ENCODE assay signal across 1 cellular context in the genomic region with DNA sequence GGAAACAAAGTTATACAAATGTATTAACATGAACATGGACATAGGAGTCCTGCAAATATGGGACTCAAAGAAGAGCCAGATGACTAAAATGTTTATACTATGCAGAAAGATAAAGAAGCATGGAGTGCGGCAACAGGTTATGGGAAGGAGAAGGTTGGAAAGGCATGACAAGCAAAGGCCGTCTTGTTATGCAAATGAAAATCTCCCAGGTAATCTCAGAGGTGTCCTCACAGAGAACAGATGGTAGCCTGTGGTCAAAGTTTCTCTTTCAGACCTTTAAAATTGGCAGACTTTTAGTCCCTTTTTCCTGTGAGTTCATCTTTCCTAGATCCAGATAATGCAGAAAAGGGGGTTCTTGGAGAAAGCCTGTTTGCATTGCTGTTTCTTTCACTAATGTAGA.
A peak's percentile ranks its signal among the peaks of the same experiment; 100 is the strongest.
TF ChIP-seq lines count a peak whose summit lies in the region.

No MANE protein-coding gene starts in this region.

TF ChIP-seq in H1, 55 proteins besides CTCF, POLR2A, EP300 and RAD21:
- TF ChIP-seq MAFK (IDR thresholded peaks at IDR 0.05; ENCODE audit: low read depth, low read length) = no peak
- TF ChIP-seq SP4 (IDR thresholded peaks at IDR 0.05; ENCODE audit: low read length) = no peak
- TF ChIP-seq SIX5 (IDR thresholded peaks at IDR 0.05; ENCODE audit: low read depth, low read length) = no peak
- no peak for TF ChIP-seq TAF1 (IDR thresholded peaks at IDR 0.05; ENCODE audit: low read depth, low read length)
- TF ChIP-seq RFX5 (IDR thresholded peaks at IDR 0.05; ENCODE audit: borderline replicate concordance, low read depth, low read length) = no peak
- TF ChIP-seq, protein P1, sequence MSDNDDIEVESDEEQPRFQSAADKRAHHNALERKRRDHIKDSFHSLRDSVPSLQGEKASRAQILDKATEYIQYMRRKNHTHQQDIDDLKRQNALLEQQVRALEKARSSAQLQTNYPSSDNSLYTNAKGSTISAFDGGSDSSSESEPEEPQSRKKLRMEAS (IDR thresholded peaks at IDR 0.05) = 0 out of 2 replicates have a peak, but pooled peaks have one; percentile 14
- TF ChIP-seq PHF8 (conservative IDR thresholded peaks at IDR 0.05; ENCODE audit: low read depth, low read length) = no peak
- TF ChIP-seq TCF12 (IDR thresholded peaks at IDR 0.05; ENCODE audit: low read depth, low read length) = peak; percentile 80; the same call in 1 of the 2 replicates
- 0 out of 2 replicates have a peak, but pooled peaks have one; percentile 11 for TF ChIP-seq CREB1 (IDR thresholded peaks at IDR 0.05)
- TF ChIP-seq KDM1A (IDR thresholded peaks at IDR 0.05; ENCODE audit: borderline replicate concordance, low read length) = no peak
